In genomic region chr20:32438331-32438858, GRCh38 we compare ENCODE assay signal across 19 cellular contexts.
DNase-seq lines count a peak whose midpoint lies in the region; ATAC-seq, FAIRE-seq and TF ChIP-seq lines count a peak whose summit lies in the region.
"Had no signal": no experiment of that assay in that cellular context is flagged by ENCODE, and none has a peak within 500 bp of the region (broad histone marks: within the 10 kb centered on the region; RNA-seq: fewer than 3 reads in every experiment).

No MANE protein-coding gene starts in this region.

- intact Hi-C loops in CD4-positive, alpha-beta T cell (cut with DNase I, micrococcal nuclease), result loop anchor here in 1 of 2 experiments (5.0 kb wide), 2 partner anchors 101 to 214 kb away; no protein-coding TSS in a partner anchor
- intact Hi-C loops in K562 (cut with micrococcal nuclease) (loop anchor here (2.0 to 5.0 kb wide), 3 partner anchors 81 to 281 kb away; partner anchors contain the start of gene ASXL1), MCF 10A (cut with micrococcal nuclease) (no loop called here)

- no peaks in the 10 kb centered on the region for H3K27me3 Mint-ChIP-seq in CD4-positive, alpha-beta T cell
- H3K27me3 Mint-ChIP-seq in memory B cell (no peaks in the 10 kb centered on the region), progenitor cell of endocrine pancreas (no peaks in the 10 kb centered on the region), MCF 10A (ENCODE audit: insufficient read depth, unreplicated experiment) (no peaks in the 10 kb centered on the region)

- H3K4me1 ChIP-seq in ACC112 (ENCODE audit: control insufficient read depth, insufficient read depth, low read length, unreplicated experiment), result peaks cover 21% of the 10 kb centered on the region
- H3K4me1 ChIP-seq in K562 (replicated peaks in 1 of 2; ENCODE audit: control insufficient read depth in 2 of 2, insufficient read depth in 2 of 2, low read length in 2 of 2), result peaks cover 0 to 3% of the 10 kb centered on the region in 2 experiments; a peak in 1 of 5 replicates
- H3K4me1 ChIP-seq: colonic mucosa, uterus had no signal

- no peak overlapping the region for H3K4me3 ChIP-seq in ACC112 (ENCODE audit: low read depth, low read length)
- no peak overlapping the region for H3K4me3 ChIP-seq in K562
- H3K4me3 ChIP-seq in foreskin fibroblast (ENCODE audit: low read depth in 1 of 2, low read length in 2 of 2), result no peak overlapping the region
- H3K4me3 ChIP-seq: colonic mucosa, uterus had no signal

- H3K36me3 ChIP-seq in ACC112 (ENCODE audit: insufficient read depth, low read length) (peaks cover 41% of the 10 kb centered on the region), K562 (ENCODE audit: control insufficient read depth, insufficient read depth, low read length) (peaks cover 80% of the 10 kb centered on the region)
- H3K36me3 ChIP-seq: uterus had no signal

- H3K27me3 ChIP-seq in ACC112 (ENCODE audit: insufficient read depth, low read length) (no peaks in the 10 kb centered on the region), K562 (ENCODE audit: control insufficient read depth in 2 of 2, insufficient read depth in 2 of 2, low read length in 2 of 2) (no peaks in the 10 kb centered on the region)
- no peaks in the 10 kb centered on the region for H3K27me3 ChIP-seq in CD4-positive, alpha-beta T cell (ENCODE audit: control insufficient read depth, insufficient read depth, low read length)
- H3K27me3 ChIP-seq: colonic mucosa, uterus had no signal

- no peak overlapping the region for H3K4me3 Mint-ChIP-seq in CD4-positive, alpha-beta T cell
- H3K4me3 Mint-ChIP-seq in memory B cell, result no peak overlapping the region
- H3K4me3 Mint-ChIP-seq in progenitor cell of endocrine pancreas (ENCODE audit: low read depth), result no peak overlapping the region
- H3K4me3 Mint-ChIP-seq in MCF 10A (ENCODE audit: unreplicated experiment), result no peak overlapping the region
- H3K4me3 Mint-ChIP-seq: T-helper 1 cell treated with Interleukin-12 subunit alpha and Interleukin-12 subunit beta and Interleukin-4 antibody, amounts not matched to agents 30 μg/mL and 1 μg/mL, for 36 hours; WTC11 had no signal

- CTCF ChIA-PET in CD4-positive, alpha-beta T cell (lab: Charles Lee), result no interaction called here
- CTCF ChIA-PET in K562 (lab: Yijun Ruan, JAX; ENCODE audit: low intra/inter-chr PET ratio), result interaction anchor here (0.5 to 2.6 kb wide), 3 partner anchors 102 to 977 kb away, joined by 3 to 7 read pairs (median 4); no protein-coding TSS in a partner anchor
- CTCF ChIA-PET in MCF 10A (lab: Yijun Ruan, JAX), result no interaction called here

- no peak for DNase-seq in CD4-positive, alpha-beta T cell
- DNase-seq in K562 (ENCODE audit: extremely low read depth in 1 of 4, low spot score in 3 of 4) (no peak), memory B cell (ENCODE audit: low spot score in 2 of 2) (no peak), progenitor cell of endocrine pancreas (ENCODE audit: low spot score, unreplicated experiment) (no peak), foreskin fibroblast (no peak), MCF 10A (ENCODE audit: unreplicated experiment) (no peak), NCI-H2196 (lab: John Stamatoyannopoulos, UW; ENCODE audit: unreplicated experiment) (no peak)
- DNase-seq: activated gamma-delta T cell treated with Interleukin-2 at 50 U/mL for 16 hours, colonic mucosa, foreskin melanocyte, left colon, NCI-H1092 treated with DMSO at 0.1 percent for 48 hours, NCI-H748 treated with DMSO at 0.1 percent for 48 hours, nucleus accumbens, right cardiac atrium, uterus had no signal

- no peak for TF ChIP-seq POLR2A in K562 (conservative IDR thresholded peaks at IDR 0.05)

- no peaks in the 10 kb centered on the region for H3K9me3 Mint-ChIP-seq in CD4-positive, alpha-beta T cell
- H3K9me3 Mint-ChIP-seq in memory B cell (no peaks in the 10 kb centered on the region), progenitor cell of endocrine pancreas (ENCODE audit: low read depth) (no peaks in the 10 kb centered on the region), MCF 10A (ENCODE audit: unreplicated experiment) (no peaks in the 10 kb centered on the region)
- H3K9me3 Mint-ChIP-seq: T-helper 1 cell treated with Interleukin-12 subunit alpha and Interleukin-12 subunit beta and Interleukin-4 antibody, amounts not matched to agents 30 μg/mL and 1 μg/mL, for 36 hours; WTC11 had no signal

- POLR2A ChIA-PET in CD4-positive, alpha-beta T cell (lab: Charles Lee), result no interaction called here
- POLR2A ChIA-PET in K562 (lab: Yijun Ruan, JAX), result no interaction called here
- POLR2A ChIA-PET in MCF 10A (lab: Yijun Ruan, JAX), result no interaction called here

- no peaks in the 10 kb centered on the region for H3K9me3 ChIP-seq in CD4-positive, alpha-beta T cell (ENCODE audit: control insufficient read depth, low read length)
- no peaks in the 10 kb centered on the region for H3K9me3 ChIP-seq in K562 (replicated peaks; ENCODE audit: control insufficient read depth, insufficient read depth, low read depth, low read length)
- H3K9me3 ChIP-seq: colonic mucosa, uterus had no signal

- H3K4me1 Mint-ChIP-seq in CD4-positive, alpha-beta T cell (ENCODE audit: low read depth), result peaks cover 10% of the 10 kb centered on the region
- H3K4me1 Mint-ChIP-seq in memory B cell (peaks cover 12% of the 10 kb centered on the region), progenitor cell of endocrine pancreas (ENCODE audit: low read depth) (peaks cover 5% of the 10 kb centered on the region), MCF 10A (ENCODE audit: insufficient read depth, unreplicated experiment) (no peaks in the 10 kb centered on the region)

- no peak overlapping the region for H3K9ac ChIP-seq in K562 (ENCODE audit: insufficient read depth in 1 of 2, low read depth in 2 of 2, low read length in 2 of 2)

- no peak for TF ChIP-seq EP300 in K562 (IDR thresholded peaks at IDR 0.05; ENCODE audit: low read length)

- in situ Hi-C loops in K562 (cut with MboI), result loop anchor here (5.0 kb wide), 1 partner anchor 106 kb away; no protein-coding TSS in a partner anchor

- TF ChIP-seq RAD21 in K562 (CRISPR knock-in tag; conservative IDR thresholded peaks at IDR 0.05 in 1 of 2, IDR thresholded peaks at IDR 0.05 in 1 of 2), result no peak

- 93% methylated on average over 8 of the region's 8 CpGs for WGBS in K562 (ENCODE audit: insufficient coverage, low coverage, missing lambda C conversion rate)

- H4K20me1 ChIP-seq in K562 (replicated peaks; ENCODE audit: control insufficient read depth, insufficient read depth, low read length), result peaks cover 13% of the 10 kb centered on the region

- H3K79me2 ChIP-seq in ACC112 (ENCODE audit: control insufficient read depth, insufficient read depth, low read length, unreplicated experiment) (no peaks in the 10 kb centered on the region), K562 (ENCODE audit: control insufficient read depth, insufficient read depth, low read length) (no peaks in the 10 kb centered on the region)

- BruUV-seq in K562 (replicated peaks; lab: Mats Ljungman, UMichigan), result no TSS peak
- no TSS peak for BruUV-seq in MCF 10A (replicated peaks; lab: Mats Ljungman, UMichigan)

- peak overlapping the region; percentile 51 for H3K27ac Mint-ChIP-seq in CD4-positive, alpha-beta T cell
- H3K27ac Mint-ChIP-seq in memory B cell (peak overlapping the region; percentile 45), progenitor cell of endocrine pancreas (no peak overlapping the region), MCF 10A (ENCODE audit: low read depth, unreplicated experiment) (no peak overlapping the region)
- H3K27ac Mint-ChIP-seq: T-helper 1 cell treated with Interleukin-12 subunit alpha and Interleukin-12 subunit beta and Interleukin-4 antibody, amounts not matched to agents 30 μg/mL and 1 μg/mL, for 36 hours; WTC11 had no signal

- FAIRE-seq in K562 (lab: Jason Lieb, UNC), result no peak

- H3K4me2 ChIP-seq in K562 (ENCODE audit: insufficient read depth, low read length), result no peak overlapping the region

- peaks cover 89% of the 10 kb centered on the region for H3K36me3 Mint-ChIP-seq in CD4-positive, alpha-beta T cell (ENCODE audit: low read depth)
- H3K36me3 Mint-ChIP-seq in memory B cell (peaks cover 12% of the 10 kb centered on the region), progenitor cell of endocrine pancreas (ENCODE audit: insufficient read depth) (peaks cover 39% of the 10 kb centered on the region), MCF 10A (ENCODE audit: insufficient read depth, unreplicated experiment) (peaks cover 78% of the 10 kb centered on the region)

- H3K9me1 ChIP-seq in K562 (ENCODE audit: control insufficient read depth, insufficient read depth, low read length), result no peaks in the 10 kb centered on the region

- no peak for TF ChIP-seq CTCF in CD4-positive, alpha-beta T cell (IDR thresholded peaks at IDR 0.05)
- TF ChIP-seq CTCF in K562 (IDR thresholded peaks at IDR 0.05 in 2 of 3, conservative IDR thresholded peaks at IDR 0.05 in 1 of 3; ENCODE audit: insufficient read depth in 2 of 3, low read depth in 1 of 3, low read length in 3 of 3), result no peak
- TF ChIP-seq CTCF in progenitor cell of endocrine pancreas (IDR thresholded peaks at IDR 0.05; ENCODE audit: unreplicated experiment), result no peak
- TF ChIP-seq CTCF in foreskin fibroblast (IDR thresholded peaks at IDR 0.05; ENCODE audit: low read depth, low read length), result no peak
- no peak for TF ChIP-seq CTCF in MCF 10A (IDR thresholded peaks at IDR 0.05; ENCODE audit: unreplicated experiment)

- no peak overlapping the region for H2AFZ ChIP-seq in ACC112 (ENCODE audit: low read length, unreplicated experiment)
- no peak overlapping the region for H2AFZ ChIP-seq in K562 (ENCODE audit: low read depth, low read length)

- no peak for ATAC-seq in CD4-positive, alpha-beta T cell (ENCODE audit: poor library complexity)
- no peak for ATAC-seq in K562
- ATAC-seq in memory B cell (ENCODE audit: low read depth), result no peak

- peak overlapping the region; percentile 69; the same call in 1 of the 2 replicates for H3K27ac ChIP-seq in ACC112 (ENCODE audit: low read depth, low read length)
- no peak overlapping the region for H3K27ac ChIP-seq in CD4-positive, alpha-beta T cell (ENCODE audit: low read depth, low read length)
- no peak overlapping the region for H3K27ac ChIP-seq in K562 (ENCODE audit: extremely low read depth, low read depth, low read length)
- H3K27ac ChIP-seq: colonic mucosa, uterus had no signal

TF ChIP-seq in K562, 482 proteins besides CTCF, POLR2A, EP300 and RAD21:
- TF ChIP-seq ZBED1 (IDR thresholded peaks at IDR 0.05), result no peak
- TF ChIP-seq POLR2G (IDR thresholded peaks at IDR 0.05; ENCODE audit: low read depth, low read length), result 0 out of 2 replicates have a peak, but pooled peaks have one; percentile 28
- no peak for TF ChIP-seq HOXB6 (CRISPR knock-in tag; IDR thresholded peaks at IDR 0.05; ENCODE audit: borderline replicate concordance)
- TF ChIP-seq RBM22 (IDR thresholded peaks at IDR 0.05; ENCODE audit: low read depth, low read length, poor library complexity, severe bottlenecking), result no peak
- TF ChIP-seq BRCA1 (IDR thresholded peaks at IDR 0.05), result no peak
- TF ChIP-seq BRCA1 (CRISPR knock-in tag; IDR thresholded peaks at IDR 0.05), result 0 out of 2 replicates have a peak, but pooled peaks have one; percentile 31
- no peak for TF ChIP-seq ZNF124 (CRISPR knock-in tag; IDR thresholded peaks at IDR 0.05)
- TF ChIP-seq ZC3H4 (CRISPR knock-in tag; IDR thresholded peaks at IDR 0.05; ENCODE audit: borderline replicate concordance), result 0 out of 2 replicates have a peak, but pooled peaks have one; percentile 30
- TF ChIP-seq NFATC3 (IDR thresholded peaks at IDR 0.05), result no peak

Comparison
In these comparisons a context has a peak if more than half of its experiments do, and no peak if none do; other contexts are left out.
1. H3K27ac Mint-ChIP-seq: peak in CD4-positive, alpha-beta T cell (single experiment) and memory B cell (single experiment); none in progenitor cell of endocrine pancreas (single experiment) and MCF 10A (single experiment).